ENCODE assay signal across 1 cellular context in genomic region chr11:46277623-46278386, GRCh38.
TF ChIP-seq lines count a peak whose summit lies in the region.

Gene CREB3L1 (plus strand): TSS chr11:46277662. CDS start chr11:46278112, 450 bp downstream.

TF ChIP-seq in A549, 52 proteins besides CTCF, POLR2A, EP300 and RAD21 (continued from another document):
- TF ChIP-seq PBX3 (IDR thresholded peaks at IDR 0.05) (no peak), ZC3H11A (IDR thresholded peaks at IDR 0.05) (no peak), ZFP36 (IDR thresholded peaks at IDR 0.05; ENCODE audit: borderline replicate concordance, partially characterized antibody) (no peak), FOSB (CRISPR knock-in tag; IDR thresholded peaks at IDR 0.05) (no peak), RARB (CRISPR knock-in tag; IDR thresholded peaks at IDR 0.05) (no peak), E2F6 (IDR thresholded peaks at IDR 0.05; ENCODE audit: borderline replicate concordance, low read depth) (no peak), KDM5A (IDR thresholded peaks at IDR 0.05) (no peak), CHD2 (IDR thresholded peaks at IDR 0.05; ENCODE audit: low read length, partially characterized antibody) (no peak), USF2 (IDR thresholded peaks at IDR 0.05) (no peak), RFX5 (IDR thresholded peaks at IDR 0.05) (no peak), NR3C1 (IDR thresholded peaks at IDR 0.05) (no peak), REST (IDR thresholded peaks at IDR 0.05) (no peak), HES2 (IDR thresholded peaks at IDR 0.05) (no peak), ESRRA (IDR thresholded peaks at IDR 0.05; ENCODE audit: borderline replicate concordance, low read length) (no peak), MAX (IDR thresholded peaks at IDR 0.05) (no peak)
